8 cellular contexts compared by ENCODE assay signal in genomic region chrX:71283409-71284143, GRCh38. TPM values are rescaled to one million over a fixed set of nuclear protein-coding genes. Genes with fewer than 3 reads are reported as not detected.
DNase-seq lines count a peak whose midpoint lies in the region; ATAC-seq and TF ChIP-seq lines count a peak whose summit lies in the region.

TSS of gene NONO (plus strand) at chrX:71283635. CDS start at chrX:71290638, 7,003 bp downstream.

- peaks cover 25% of the 10 kb centered on the region for H3K36me3 ChIP-seq in BE2C

- intact Hi-C loops in activated CD4-positive, alpha-beta T cell treated with anti-CD3 and anti-CD28 coated beads, Interleukin-2, amount 10 ng/mL, durations not matched to agents 24 days and 14 days (cut with micrococcal nuclease), result loop anchor here (1.0 to 2.0 kb wide), 7 partner anchors 29 to 249 kb away; partner anchors contain the start of genes MED12, SNX12, TAF1 and ZMYM3

- no peaks in the 10 kb centered on the region for H3K9me3 ChIP-seq in BE2C

- H3K9me3 Mint-ChIP-seq in activated CD4-positive, alpha-beta T cell treated with anti-CD3 and anti-CD28 coated beads, Interleukin-2, amount 10 ng/mL, durations not matched to agents 24 days and 14 days, result no peaks in the 10 kb centered on the region

- H3K27me3 Mint-ChIP-seq in activated CD4-positive, alpha-beta T cell treated with anti-CD3 and anti-CD28 coated beads, Interleukin-2, amount 10 ng/mL, durations not matched to agents 24 days and 14 days, result peaks cover 5% of the 10 kb centered on the region

- H3K27me3 ChIP-seq in BE2C, result no peaks in the 10 kb centered on the region
- no peaks in the 10 kb centered on the region for H3K27me3 ChIP-seq in layer of hippocampus (ENCODE audit: control insufficient read depth, insufficient read depth, low read length)

- peak within 1 kb of the TSS; percentile 97 for H3K4me3 Mint-ChIP-seq in activated CD4-positive, alpha-beta T cell treated with anti-CD3 and anti-CD28 coated beads, Interleukin-2, amount 10 ng/mL, durations not matched to agents 24 days and 14 days

- H3K36me3 Mint-ChIP-seq in activated CD4-positive, alpha-beta T cell treated with anti-CD3 and anti-CD28 coated beads, Interleukin-2, amount 10 ng/mL, durations not matched to agents 24 days and 14 days (ENCODE audit: low read depth), result peaks cover 25% of the 10 kb centered on the region

- H3K27ac Mint-ChIP-seq in activated CD4-positive, alpha-beta T cell treated with anti-CD3 and anti-CD28 coated beads, Interleukin-2, amount 10 ng/mL, durations not matched to agents 24 days and 14 days, result peak within 1 kb of the TSS; percentile 99

- H3K4me1 Mint-ChIP-seq in activated CD4-positive, alpha-beta T cell treated with anti-CD3 and anti-CD28 coated beads, Interleukin-2, amount 10 ng/mL, durations not matched to agents 24 days and 14 days, result peaks cover 13% of the 10 kb centered on the region

- H3K4me3 ChIP-seq in BE2C (ENCODE audit: low read depth, low read length), result peak within 1 kb of the TSS; percentile 88
- H3K4me3 ChIP-seq in coronary artery, result peak within 1 kb of the TSS; percentile 68

- DNase-seq in BE2C (peak; percentile 91), GM19240 (ENCODE audit: insufficient read length, low spot score) (peak; percentile 34), NCI-H526 treated with DMSO at 0.1 percent for 48 hours (lab: John Stamatoyannopoulos, UW) (peak; percentile 94), coronary artery (ENCODE audit: low spot score) (peak; percentile 86)
- DNase-seq in activated CD4-positive, alpha-beta T cell treated with anti-CD3 and anti-CD28 coated beads, Interleukin-2, amount 10 ng/mL, durations not matched to agents 24 days and 14 days, result peak; percentile 96
- peak; percentile 52 to 77 for DNase-seq in stimulated activated CD4-positive, alpha-beta T cell treated with anti-CD3 and anti-CD28 coated beads, Interleukin-1b, Interleukin-23, amount 100 ng/mL, for 4 hours (ENCODE audit: low read depth in 2 of 2)

- peak within 1 kb of the TSS; percentile 65 to 92 for H3K27ac ChIP-seq in coronary artery
- H3K27ac ChIP-seq in layer of hippocampus (ENCODE audit: low read depth, low read length), result peak within 1 kb of the TSS; percentile 89

- peak; percentile 86 for ATAC-seq in HG03460 (IDR thresholded peaks at IDR 0.05; ENCODE audit: unreplicated experiment)

- peaks cover 3% of the 10 kb centered on the region; the same call in 1 of the 2 replicates for H3K4me1 ChIP-seq in BE2C

- TF ChIP-seq CTCF in BE2C (IDR thresholded peaks at IDR 0.05; ENCODE audit: low read depth, low read length), result peak; percentile 23; the same call in 1 of the 2 replicates
- TF ChIP-seq CTCF in coronary artery (IDR thresholded peaks at IDR 0.05), result no peak

RNA-seq across cellular contexts. Expression of gene NONO, which starts in this region (rescaled TPM):
- 522 TPM for polyA plus RNA-seq in BE2C (2012; ENCODE audit: insufficient read depth, insufficient read length, low read depth)
- total RNA-seq in activated CD4-positive, alpha-beta T cell treated with anti-CD3 and anti-CD28 coated beads, Interleukin-2, amount 10 ng/mL, durations not matched to agents 24 days and 14 days, result 580 and 605 TPM in 2 replicates

Comparison
In these comparisons a context has a peak if more than half of its experiments do, and no peak if none do; other contexts are left out.
1. Peak in every context shown above with its lines: DNase-seq, ATAC-seq, H3K4me3 ChIP-seq and H3K27ac ChIP-seq.
2. DNase-seq: peak in every context shown above with its lines; median percentile 96 in activated CD4-positive, alpha-beta T cell treated with anti-CD3 and anti-CD28 coated beads, Interleukin-2, amount 10 ng/mL, durations not matched to agents 24 days and 14 days; 94 in NCI-H526 treated with DMSO at 0.1 percent for 48 hours; 91 in BE2C; 86 in coronary artery; 64 in stimulated activated CD4-positive, alpha-beta T cell treated with anti-CD3 and anti-CD28 coated beads, Interleukin-1b, Interleukin-23, amount 100 ng/mL, for 4 hours; 34 in GM19240.